12 cellular contexts compared by ENCODE assay signal in the genomic region with DNA sequence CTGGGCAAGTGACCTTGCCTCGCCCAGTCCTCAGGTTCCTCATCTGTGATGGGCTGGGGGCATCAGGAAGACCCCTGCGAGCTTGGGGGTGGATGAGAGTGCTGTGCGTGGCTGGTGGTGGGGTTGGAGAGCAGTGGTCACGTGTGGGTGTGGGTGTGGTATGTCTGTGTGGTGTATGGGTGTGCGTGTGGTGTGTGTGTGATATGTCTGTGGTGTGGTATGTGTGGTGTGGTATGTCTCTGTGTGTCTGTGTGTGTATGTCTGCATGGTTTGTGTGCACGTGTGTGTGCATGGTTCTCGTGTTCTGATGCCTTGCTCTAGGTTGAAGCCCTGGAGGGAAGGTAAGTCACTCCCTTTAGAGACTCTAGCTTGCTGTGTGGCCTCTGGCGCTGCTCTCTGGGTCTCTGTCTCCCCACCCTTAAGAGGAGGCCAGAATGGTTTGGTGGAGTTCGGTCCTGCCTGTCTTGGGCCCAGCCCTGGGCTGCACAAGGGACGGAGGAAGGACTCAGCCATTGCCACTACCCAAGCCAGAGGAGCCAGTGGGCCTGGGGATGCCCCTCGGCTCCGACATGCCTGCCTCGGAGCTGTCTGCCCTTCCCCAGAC.
DNase-seq lines count a peak whose midpoint lies in the region; ATAC-seq, FAIRE-seq and TF ChIP-seq lines count a peak whose summit lies in the region.
"Had no signal": no experiment of that assay in that cellular context is flagged by ENCODE, and none has a peak within 500 bp of the region (broad histone marks: within the 10 kb centered on the region; RNA-seq: fewer than 3 reads in every experiment).

No MANE protein-coding gene starts in this region.

- peak overlapping the region; percentile 54 for H3K9ac ChIP-seq in astrocyte (ENCODE audit: low read length)

- H3K9me3 Mint-ChIP-seq in activated CD8-positive, alpha-beta T cell treated with anti-CD3 and anti-CD28 coated beads, Interleukin-2, amount 10 ng/mL, durations not matched to agents 7 days and 5 days (ENCODE audit: insufficient read depth), result no peaks in the 10 kb centered on the region
- H3K9me3 Mint-ChIP-seq in activated CD8-positive, alpha-beta T cell treated with anti-CD3 and anti-CD28 coated beads for 36 hours, result no peaks in the 10 kb centered on the region
- no peaks in the 10 kb centered on the region for H3K9me3 Mint-ChIP-seq in astrocyte (ENCODE audit: unreplicated experiment)
- no peaks in the 10 kb centered on the region for H3K9me3 Mint-ChIP-seq in mesothelial cell of epicardium

- peak overlapping the region; percentile 70 for H3K4me2 ChIP-seq in astrocyte (ENCODE audit: low read length)

- H3K4me3 ChIP-seq in astrocyte (ENCODE audit: insufficient read depth, low read depth, low read length), result no peak overlapping the region
- peak overlapping the region; percentile 44 for H3K4me3 ChIP-seq in thoracic aorta

- H3K27me3 ChIP-seq in astrocyte (ENCODE audit: insufficient read depth, low read length), result no peaks in the 10 kb centered on the region
- no peaks in the 10 kb centered on the region for H3K27me3 ChIP-seq in thoracic aorta (replicated peaks; ENCODE audit: insufficient read depth)
- H3K27me3 ChIP-seq: brain microvascular endothelial cell had no signal

- H3K9me3 ChIP-seq in astrocyte (ENCODE audit: insufficient read depth, low read depth, low read length) (no peaks in the 10 kb centered on the region), thoracic aorta (no peaks in the 10 kb centered on the region)

- no peaks in the 10 kb centered on the region for H3K27me3 Mint-ChIP-seq in activated CD8-positive, alpha-beta T cell treated with anti-CD3 and anti-CD28 coated beads, Interleukin-2, amount 10 ng/mL, durations not matched to agents 7 days and 5 days (ENCODE audit: low read depth)
- no peaks in the 10 kb centered on the region for H3K27me3 Mint-ChIP-seq in activated CD8-positive, alpha-beta T cell treated with anti-CD3 and anti-CD28 coated beads for 36 hours
- H3K27me3 Mint-ChIP-seq in astrocyte (ENCODE audit: low read depth, unreplicated experiment), result no peaks in the 10 kb centered on the region
- H3K27me3 Mint-ChIP-seq in mesothelial cell of epicardium (ENCODE audit: low read depth), result no peaks in the 10 kb centered on the region

- H3K79me2 ChIP-seq in astrocyte (ENCODE audit: insufficient read depth, low read length), result peaks cover 10% of the 10 kb centered on the region

- intact Hi-C loops in activated CD8-positive, alpha-beta T cell treated with anti-CD3 and anti-CD28 coated beads for 36 hours (cut with micrococcal nuclease), result no loop called here

- CTCF ChIA-PET in activated CD8-positive, alpha-beta T cell treated with anti-CD3 and anti-CD28 coated beads, Interleukin-2, amount 10 ng/mL, durations not matched to agents 7 days and 5 days (lab: Charles Lee), result no interaction called here
- CTCF ChIA-PET in activated CD8-positive, alpha-beta T cell treated with anti-CD3 and anti-CD28 coated beads for 36 hours (lab: Charles Lee), result interaction anchor here (1.3 kb wide), 1 partner anchor 30 kb away, joined by 4 read pairs; no protein-coding TSS in a partner anchor

- no peak for ATAC-seq in activated CD8-positive, alpha-beta T cell treated with anti-CD3 and anti-CD28 coated beads, Interleukin-2, amount 10 ng/mL, durations not matched to agents 7 days and 5 days
- ATAC-seq in activated CD8-positive, alpha-beta T cell treated with anti-CD3 and anti-CD28 coated beads for 36 hours, result no peak
- ATAC-seq in thoracic aorta (ENCODE audit: insufficient number of reproducible peaks, low FRiP score, low read depth), result no peak
- no peak for ATAC-seq in left lobe of liver

- no peaks in the 10 kb centered on the region for H3K36me3 Mint-ChIP-seq in activated CD8-positive, alpha-beta T cell treated with anti-CD3 and anti-CD28 coated beads, Interleukin-2, amount 10 ng/mL, durations not matched to agents 7 days and 5 days (ENCODE audit: low read depth)
- no peaks in the 10 kb centered on the region for H3K36me3 Mint-ChIP-seq in activated CD8-positive, alpha-beta T cell treated with anti-CD3 and anti-CD28 coated beads for 36 hours (ENCODE audit: low read depth)
- H3K36me3 Mint-ChIP-seq in astrocyte (ENCODE audit: low read depth, unreplicated experiment) (peaks cover 3% of the 10 kb centered on the region), mesothelial cell of epicardium (peaks cover 2% of the 10 kb centered on the region)

- no peak for TF ChIP-seq CTCF in activated CD8-positive, alpha-beta T cell treated with anti-CD3 and anti-CD28 coated beads for 36 hours (IDR thresholded peaks at IDR 0.05)
- no peak for TF ChIP-seq CTCF in astrocyte (IDR thresholded peaks at IDR 0.05; ENCODE audit: insufficient read depth, low read depth, low read length)
- TF ChIP-seq CTCF in mesothelial cell of epicardium (IDR thresholded peaks at IDR 0.05; ENCODE audit: unreplicated experiment), result no peak
- TF ChIP-seq CTCF in thoracic aorta (IDR thresholded peaks at IDR 0.05), result no peak

- H3K36me3 ChIP-seq in astrocyte (ENCODE audit: insufficient read depth, low read length) (no peaks in the 10 kb centered on the region), thoracic aorta (peaks cover 10% of the 10 kb centered on the region)
- H3K36me3 ChIP-seq: brain microvascular endothelial cell had no signal

- peak overlapping the region; percentile 29 for H3K27ac ChIP-seq in astrocyte (ENCODE audit: low read depth, low read length)
- no peak overlapping the region for H3K27ac ChIP-seq in thoracic aorta
- H3K27ac ChIP-seq: brain microvascular endothelial cell had no signal

- peaks cover 4% of the 10 kb centered on the region for H3K4me1 Mint-ChIP-seq in activated CD8-positive, alpha-beta T cell treated with anti-CD3 and anti-CD28 coated beads, Interleukin-2, amount 10 ng/mL, durations not matched to agents 7 days and 5 days (ENCODE audit: low read depth)
- H3K4me1 Mint-ChIP-seq in activated CD8-positive, alpha-beta T cell treated with anti-CD3 and anti-CD28 coated beads for 36 hours (ENCODE audit: low read depth), result peaks cover 3% of the 10 kb centered on the region
- H3K4me1 Mint-ChIP-seq in astrocyte (ENCODE audit: low read depth, unreplicated experiment), result peaks cover 3% of the 10 kb centered on the region
- peaks cover 43% of the 10 kb centered on the region for H3K4me1 Mint-ChIP-seq in mesothelial cell of epicardium

- H2AFZ ChIP-seq in astrocyte (ENCODE audit: low read depth, low read length), result no peak overlapping the region

- no peak for DNase-seq in activated CD8-positive, alpha-beta T cell treated with anti-CD3 and anti-CD28 coated beads, Interleukin-2, amount 10 ng/mL, durations not matched to agents 7 days and 5 days
- DNase-seq in activated CD8-positive, alpha-beta T cell treated with anti-CD3 and anti-CD28 coated beads for 36 hours, result no peak
- DNase-seq in astrocyte (ENCODE audit: low read depth) (peak; percentile 33), mesothelial cell of epicardium (ENCODE audit: low spot score in 2 of 2, unreplicated experiment in 2 of 2) (no peak), thoracic aorta (ENCODE audit: low spot score) (no peak), cerebellum (ENCODE audit: low spot score) (no peak), left lobe of liver (ENCODE audit: low spot score) (no peak), SW 1271 (lab: John Stamatoyannopoulos, UW) (no peak)
- DNase-seq: Karpas-422, NCI-H1694 treated with DMSO at 0.1 percent for 48 hours had no signal

- no peak for FAIRE-seq in astrocyte (lab: Jason Lieb, UNC)
- FAIRE-seq: D721Med had no signal

- H3K4me1 ChIP-seq in astrocyte (ENCODE audit: insufficient read depth, low read length) (peaks cover 26% of the 10 kb centered on the region), thoracic aorta (ENCODE audit: control insufficient read depth in 1 of 2, low read depth in 2 of 2) (peaks cover 24 to 49% of the 10 kb centered on the region in 2 donors)

- H3K4me3 Mint-ChIP-seq in activated CD8-positive, alpha-beta T cell treated with anti-CD3 and anti-CD28 coated beads, Interleukin-2, amount 10 ng/mL, durations not matched to agents 7 days and 5 days, result no peak overlapping the region
- H3K4me3 Mint-ChIP-seq in activated CD8-positive, alpha-beta T cell treated with anti-CD3 and anti-CD28 coated beads for 36 hours, result no peak overlapping the region
- H3K4me3 Mint-ChIP-seq in astrocyte (ENCODE audit: unreplicated experiment) (no peak overlapping the region), mesothelial cell of epicardium (no peak overlapping the region)

- H4K20me1 ChIP-seq in astrocyte (ENCODE audit: insufficient read depth, low read length), result peaks cover 59% of the 10 kb centered on the region

- POLR2A ChIA-PET in activated CD8-positive, alpha-beta T cell treated with anti-CD3 and anti-CD28 coated beads, Interleukin-2, amount 10 ng/mL, durations not matched to agents 7 days and 5 days (lab: Charles Lee), result no interaction called here
- POLR2A ChIA-PET in activated CD8-positive, alpha-beta T cell treated with anti-CD3 and anti-CD28 coated beads for 36 hours (lab: Charles Lee), result interaction anchor here (0.5 to 1.4 kb wide), 2 partner anchors 21 to 815 kb away, joined by 4 read pairs; no protein-coding TSS in a partner anchor

- H3K27ac Mint-ChIP-seq in activated CD8-positive, alpha-beta T cell treated with anti-CD3 and anti-CD28 coated beads, Interleukin-2, amount 10 ng/mL, durations not matched to agents 7 days and 5 days, result peak overlapping the region; percentile 27
- H3K27ac Mint-ChIP-seq in activated CD8-positive, alpha-beta T cell treated with anti-CD3 and anti-CD28 coated beads for 36 hours, result no peak overlapping the region
- H3K27ac Mint-ChIP-seq in astrocyte (ENCODE audit: unreplicated experiment) (peak overlapping the region; percentile 54), mesothelial cell of epicardium (peak overlapping the region; percentile 9)
